In the genomic region with DNA sequence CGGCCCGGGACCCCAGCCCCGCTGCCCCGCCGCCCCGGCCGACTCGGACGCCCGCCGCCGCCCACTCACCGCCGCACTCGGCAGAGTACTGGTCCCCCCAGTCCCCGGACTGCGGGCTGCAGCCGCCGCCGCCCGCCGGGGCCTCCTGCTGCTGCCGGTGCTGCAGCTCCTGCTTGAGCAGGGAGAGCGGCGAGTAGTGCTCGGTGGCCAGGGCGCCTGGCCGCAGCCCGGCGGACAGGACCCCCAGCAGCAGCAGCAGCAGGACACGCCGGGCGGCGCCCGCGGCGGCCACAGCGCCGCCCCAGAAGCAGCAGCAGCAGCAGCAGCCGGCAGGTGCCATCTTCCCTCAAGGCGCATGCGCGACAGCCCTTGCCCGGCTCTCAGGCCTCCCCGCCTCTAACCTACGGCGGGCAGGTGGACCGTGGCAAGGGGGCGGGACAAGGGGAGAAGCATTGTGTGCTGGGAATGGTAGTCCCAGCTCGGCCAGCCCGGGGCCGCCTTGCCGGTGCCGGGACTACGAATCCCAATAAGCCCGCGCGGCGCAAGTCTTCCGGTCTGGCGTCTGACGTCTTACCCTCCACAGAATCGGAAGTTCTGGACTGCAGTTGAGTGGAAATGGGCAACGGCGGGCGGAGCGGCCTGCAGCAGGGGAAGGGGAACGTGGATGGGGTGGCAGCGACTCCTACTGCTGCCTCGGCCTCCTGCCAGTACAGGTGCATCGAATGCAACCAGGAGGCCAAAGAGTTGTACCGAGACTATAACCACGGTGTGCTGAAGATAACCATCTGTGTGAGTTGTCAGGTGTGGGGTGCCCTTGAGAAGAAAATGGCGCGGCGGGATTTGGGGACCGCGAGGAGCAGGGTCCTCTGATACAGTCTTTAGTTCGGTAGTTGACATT, we compare ENCODE assay signal across 8 cellular contexts. TPM values are rescaled to one million over a fixed set of nuclear protein-coding genes. Genes with fewer than 3 reads are reported as not detected.
DNase-seq lines count a peak whose midpoint lies in the region; ATAC-seq, FAIRE-seq and TF ChIP-seq lines count a peak whose summit lies in the region.

Gene ARV1, plus strand, starts transcription at position 604 of the 898 bp plus-strand sequence. Its CDS starts 12 bp downstream, at position 616.
A gene with protein sequence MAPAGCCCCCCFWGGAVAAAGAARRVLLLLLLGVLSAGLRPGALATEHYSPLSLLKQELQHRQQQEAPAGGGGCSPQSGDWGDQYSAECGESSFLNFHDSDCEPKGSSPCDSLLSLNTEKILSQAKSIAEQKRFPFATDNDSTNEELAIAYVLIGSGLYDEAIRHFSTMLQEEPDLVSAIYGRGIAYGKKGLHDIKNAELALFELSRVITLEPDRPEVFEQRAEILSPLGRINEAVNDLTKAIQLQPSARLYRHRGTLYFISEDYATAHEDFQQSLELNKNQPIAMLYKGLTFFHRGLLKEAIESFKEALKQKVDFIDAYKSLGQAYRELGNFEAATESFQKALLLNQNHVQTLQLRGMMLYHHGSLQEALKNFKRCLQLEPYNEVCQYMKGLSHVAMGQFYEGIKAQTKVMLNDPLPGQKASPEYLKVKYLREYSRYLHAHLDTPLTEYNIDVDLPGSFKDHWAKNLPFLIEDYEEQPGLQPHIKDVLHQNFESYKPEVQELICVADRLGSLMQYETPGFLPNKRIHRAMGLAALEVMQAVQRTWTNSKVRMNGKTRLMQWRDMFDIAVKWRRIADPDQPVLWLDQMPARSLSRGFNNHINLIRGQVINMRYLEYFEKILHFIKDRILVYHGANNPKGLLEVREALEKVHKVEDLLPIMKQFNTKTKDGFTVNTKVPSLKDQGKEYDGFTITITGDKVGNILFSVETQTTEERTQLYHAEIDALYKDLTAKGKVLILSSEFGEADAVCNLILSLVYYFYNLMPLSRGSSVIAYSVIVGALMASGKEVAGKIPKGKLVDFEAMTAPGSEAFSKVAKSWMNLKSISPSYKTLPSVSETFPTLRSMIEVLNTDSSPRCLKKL (minus strand): TSS at position 371 of the 898 bp plus-strand sequence. CDS start 31 bp downstream, at position 340.

- ATAC-seq in HG02981 (IDR thresholded peaks at IDR 0.05; ENCODE audit: unreplicated experiment), result peak; percentile 96
- peak; percentile 100 for ATAC-seq in right cardiac atrium

- WGBS in right cardiac atrium, result under 1% methylated on average over 79 of the region's 79 CpGs

- H3K79me2 ChIP-seq in astrocyte (ENCODE audit: insufficient read depth, low read length), result peaks cover 31% of the 10 kb centered on the region

- peaks cover 5% of the 10 kb centered on the region for H3K36me3 ChIP-seq in astrocyte (ENCODE audit: insufficient read depth, low read length)
- H3K36me3 ChIP-seq in vagina, result peaks cover 0 to 8% of the 10 kb centered on the region in 2 donors

- peak within 1 kb of the TSS; percentile 95 for H3K4me2 ChIP-seq in astrocyte (ENCODE audit: low read length)

- H3K4me3 ChIP-seq in astrocyte (ENCODE audit: insufficient read depth, low read depth, low read length) (peak within 1 kb of the TSS; percentile 95), right cardiac atrium (ENCODE audit: low read length) (peak within 1 kb of the TSS; percentile 84), vagina (peak within 1 kb of the TSS; percentile 79 to 86)

- H3K4me1 ChIP-seq in astrocyte (ENCODE audit: insufficient read depth, low read length) (peaks cover 5% of the 10 kb centered on the region), right cardiac atrium (ENCODE audit: control insufficient read depth, insufficient read depth, low read length) (no peaks in the 10 kb centered on the region), vagina (peaks cover 27% of the 10 kb centered on the region)

- H2AFZ ChIP-seq in astrocyte (ENCODE audit: low read depth, low read length), result peak within 1 kb of the TSS; percentile 98

- peak within 1 kb of the TSS; percentile 85 for H3K9ac ChIP-seq in astrocyte (ENCODE audit: low read length)

- H3K27me3 Mint-ChIP-seq in astrocyte (ENCODE audit: low read depth, unreplicated experiment), result no peaks in the 10 kb centered on the region

- TF ChIP-seq CTCF in astrocyte (IDR thresholded peaks at IDR 0.05; ENCODE audit: insufficient read depth, low read depth, low read length), result no peak
- peak in 2 of 3 experiments; percentile 15 to 19 for TF ChIP-seq CTCF in vagina (IDR thresholded peaks at IDR 0.05)

- H3K9me3 Mint-ChIP-seq in astrocyte (ENCODE audit: unreplicated experiment), result no peaks in the 10 kb centered on the region

- H3K9me3 ChIP-seq in astrocyte (ENCODE audit: insufficient read depth, low read depth, low read length) (no peaks in the 10 kb centered on the region), right cardiac atrium (ENCODE audit: control insufficient read depth, low read length) (no peaks in the 10 kb centered on the region), vagina (no peaks in the 10 kb centered on the region)

- H4K20me1 ChIP-seq in astrocyte (ENCODE audit: insufficient read depth, low read length), result peaks cover 3% of the 10 kb centered on the region

- peaks cover 7% of the 10 kb centered on the region for H3K4me1 Mint-ChIP-seq in astrocyte (ENCODE audit: low read depth, unreplicated experiment)

- no peaks in the 10 kb centered on the region for H3K36me3 Mint-ChIP-seq in astrocyte (ENCODE audit: low read depth, unreplicated experiment)

- H3K27me3 ChIP-seq in astrocyte (ENCODE audit: insufficient read depth, low read length) (no peaks in the 10 kb centered on the region), right cardiac atrium (ENCODE audit: control insufficient read depth, insufficient read depth) (no peaks in the 10 kb centered on the region), vagina (no peaks in the 10 kb centered on the region)

- peak; percentile 96 for FAIRE-seq in GM18507 (lab: Jason Lieb, UNC)
- FAIRE-seq in astrocyte (lab: Jason Lieb, UNC), result no peak

- DNase-seq in GM18507 (ENCODE audit: extremely low spot score, insufficient read length, low read depth) (peak; percentile 98), NCI-H2029 (lab: John Stamatoyannopoulos, UW) (peak; percentile 98), T-helper 22 cell (ENCODE audit: low read depth) (peak; percentile 95), astrocyte (ENCODE audit: low read depth) (peak; percentile 97), right cardiac atrium (peak; percentile 99 to 100 (median 99)), putamen (ENCODE audit: low spot score) (peak; percentile 98), vagina (ENCODE audit: extremely low spot score in 2 of 2) (peak; percentile 98 to 99)

- peak within 1 kb of the TSS; percentile 89 for H3K4me3 Mint-ChIP-seq in astrocyte (ENCODE audit: unreplicated experiment)

- intact Hi-C loops in right cardiac atrium (cut with DNase I) (no loop called here), vagina (cut with DNase I) (no loop called here)

- TF ChIP-seq POLR2A in vagina (IDR thresholded peaks at IDR 0.05), result peak in 1 of 2 donors; percentile 16

- peak within 1 kb of the TSS; percentile 44 for H3K27ac Mint-ChIP-seq in astrocyte (ENCODE audit: unreplicated experiment)

- H3K27ac ChIP-seq in astrocyte (ENCODE audit: low read depth, low read length) (peak within 1 kb of the TSS; percentile 23), right cardiac atrium (ENCODE audit: low read length) (peak within 1 kb of the TSS; percentile 79), vagina (peak within 1 kb of the TSS; percentile 66)

RNA-seq across cellular contexts. Expression of gene ARV1, which starts in this region (rescaled TPM):
- 14.4 and 16.7 TPM in 2 replicates for total RNA-seq in astrocyte
- total RNA-seq in right cardiac atrium, result 10 to 100 TPM; 25.2 to 29.2 (median 27.6) TPM
- polyA plus RNA-seq in right cardiac atrium, result 48.5 TPM
- 18.7 TPM for total RNA-seq in vagina

RNA-seq across cellular contexts. Expression of the second gene that starts in this region (rescaled TPM):
- total RNA-seq in astrocyte (13.0 and 15.8 TPM in 2 replicates), right cardiac atrium (1 to 10 TPM; 6.5 to 8.6 (median 7.5) TPM), vagina (37.1 TPM)
- 4.5 TPM for polyA plus RNA-seq in right cardiac atrium

Comparison
In these comparisons a context has a peak if more than half of its experiments do, and no peak if none do; other contexts are left out.
1. Peak in every context shown above with its lines: DNase-seq, ATAC-seq, H3K4me3 ChIP-seq and H3K27ac ChIP-seq.
2. H3K27ac ChIP-seq: peak in every context shown above with its lines; median percentile 79 in right cardiac atrium; 66 in vagina; 23 in astrocyte.